18 cellular contexts compared by ENCODE assay signal in the genomic region with DNA sequence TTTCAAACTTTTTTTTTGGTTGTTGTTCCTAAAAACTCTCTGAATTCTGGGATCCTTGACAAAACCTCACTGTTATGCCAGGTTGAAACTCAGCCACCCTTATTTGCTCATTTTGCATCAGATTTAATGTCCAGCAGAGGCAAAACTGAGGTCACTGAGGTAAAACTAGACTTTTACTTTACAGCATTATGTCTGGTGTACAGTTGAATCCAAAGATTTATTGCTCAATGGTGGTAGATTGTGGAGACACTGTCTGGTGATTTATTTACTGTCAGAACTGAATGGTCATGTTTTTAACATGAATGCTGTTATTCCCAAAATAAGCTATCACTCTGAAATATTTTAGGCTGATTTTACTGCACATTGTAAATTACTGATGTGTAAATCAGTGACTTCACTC.
"Had no signal": no experiment of that assay in that cellular context is flagged by ENCODE, and none has a peak within 500 bp of the region (broad histone marks: within the 10 kb centered on the region; RNA-seq: fewer than 3 reads in every experiment).

No MANE protein-coding gene starts in this region.

- H3K4me1 ChIP-seq: right lobe of liver had no signal

- H3K27ac ChIP-seq: gastroesophageal sphincter, heart right ventricle, ovary, right lobe of liver, spleen had no signal

- H3K36me3 ChIP-seq: ovary, right lobe of liver, spleen had no signal

- ATAC-seq: activated naive CD8-positive, alpha-beta T cell treated with anti-CD3 and anti-CD28 coated beads, Interleukin-2, amount 50 U/mL, for 24 hours; activated T-helper 17 cell treated with anti-CD3 and anti-CD28 coated beads, Interleukin-2, amount 50 U/mL, for 72 hours; gastroesophageal sphincter; heart right ventricle; left colon; naive thymus-derived CD4-positive, alpha-beta T cell; right lobe of liver; stimulated activated naive CD8-positive, alpha-beta T cell treated with anti-CD3 and anti-CD28 coated beads, Interleukin-15, amount 100 ng/mL, for 72 hours had no signal

- H3K9me3 ChIP-seq: ovary, right lobe of liver had no signal

- H3K27me3 ChIP-seq: gastroesophageal sphincter, heart right ventricle, ovary, right lobe of liver, spleen had no signal

- H3K4me3 ChIP-seq: gastroesophageal sphincter, heart right ventricle, lung, ovary, right lobe of liver, spleen had no signal

- DNase-seq: activated CD4-positive, alpha-beta T cell treated with anti-CD3 and anti-CD28 coated beads, Interleukin-2, amount 50 U/mL, for 4 hours; activated CD4-positive, CD25-positive, alpha-beta regulatory T cell treated with anti-CD3 and anti-CD28 coated beads, Interleukin-2, amount 50 U/mL, for 72 hours; activated naive CD4-positive, alpha-beta T cell treated with anti-CD3 and anti-CD28 coated beads for 36 hours; activated naive CD8-positive, alpha-beta T cell treated with anti-CD3 and anti-CD28 coated beads, Interleukin-2, amount 50 U/mL, for 24 hours; activated T-cell treated with anti-CD3 and anti-CD28 coated beads for 4 hours; heart right ventricle; left colon; midbrain; naive thymus-derived CD4-positive, alpha-beta T cell; ovary; right lobe of liver; spleen; stimulated activated naive CD8-positive, alpha-beta T cell treated with anti-CD3 and anti-CD28 coated beads, Interleukin-15, amount 100 ng/mL, for 72 hours; T-helper 1 cell; T1000 had no signal
